Comparison of ENCODE assay signal across 27 cellular contexts in genomic region chr13:62483774-62484173, GRCh38.
DNase-seq lines count a peak whose midpoint lies in the region; ATAC-seq, FAIRE-seq and TF ChIP-seq lines count a peak whose summit lies in the region.
"Had no signal": no experiment of that assay in that cellular context is flagged by ENCODE, and none has a peak within 500 bp of the region (broad histone marks: within the 10 kb centered on the region; RNA-seq: fewer than 3 reads in every experiment).

No MANE protein-coding gene starts in this region.

- intact Hi-C loops in activated CD8-positive, alpha-beta T cell treated with anti-CD3 and anti-CD28 coated beads for 36 hours (cut with micrococcal nuclease) = no loop called here

- no peaks in the 10 kb centered on the region for H3K27me3 Mint-ChIP-seq in activated CD8-positive, alpha-beta T cell treated with anti-CD3 and anti-CD28 coated beads for 36 hours

- H3K9me3 Mint-ChIP-seq in activated CD8-positive, alpha-beta T cell treated with anti-CD3 and anti-CD28 coated beads for 36 hours = peaks cover 5% of the 10 kb centered on the region

- no peak overlapping the region for H3K27ac Mint-ChIP-seq in activated CD8-positive, alpha-beta T cell treated with anti-CD3 and anti-CD28 coated beads for 36 hours
- H3K27ac Mint-ChIP-seq: CD8-positive, alpha-beta T cell; HFFc6 had no signal

- ATAC-seq in activated CD8-positive, alpha-beta T cell treated with anti-CD3 and anti-CD28 coated beads for 36 hours = no peak
- ATAC-seq: CD8-positive, alpha-beta T cell; stimulated activated naive CD8-positive, alpha-beta T cell treated with anti-CD3 and anti-CD28 coated beads, Interleukin-15, Interleukin-2, amounts not matched to agents 100 U/mL and 50 U/mL, for 24 hours had no signal

- no peaks in the 10 kb centered on the region for H3K36me3 Mint-ChIP-seq in activated CD8-positive, alpha-beta T cell treated with anti-CD3 and anti-CD28 coated beads for 36 hours (ENCODE audit: low read depth)
- H3K36me3 Mint-ChIP-seq: CD8-positive, alpha-beta T cell had no signal

- POLR2A ChIA-PET in activated CD8-positive, alpha-beta T cell treated with anti-CD3 and anti-CD28 coated beads for 36 hours (lab: Charles Lee) = no interaction called here

- H3K4me3 Mint-ChIP-seq in activated CD8-positive, alpha-beta T cell treated with anti-CD3 and anti-CD28 coated beads for 36 hours = no peak overlapping the region
- H3K4me3 Mint-ChIP-seq: CD8-positive, alpha-beta T cell; HFFc6 had no signal

- TF ChIP-seq POLR2A in GM12892 (IDR thresholded peaks at IDR 0.05; ENCODE audit: low read depth, low read length) = no peak

- CTCF ChIA-PET in activated CD8-positive, alpha-beta T cell treated with anti-CD3 and anti-CD28 coated beads for 36 hours (lab: Charles Lee) = no interaction called here

- peak; percentile 5 for DNase-seq in HS-27A (ENCODE audit: low read depth)
- DNase-seq in NCI-H226 = peak; percentile 80
- DNase-seq in astrocyte of the spinal cord (ENCODE audit: low read depth, low spot score) = peak; percentile 19
- DNase-seq in non-pigmented ciliary epithelial cell (ENCODE audit: low read depth) = peak; percentile 13
- no peak for DNase-seq in activated CD8-positive, alpha-beta T cell treated with anti-CD3 and anti-CD28 coated beads for 36 hours
- DNase-seq in GM12892 (ENCODE audit: insufficient read length) = no peak
- DNase-seq in NCI-H2171 treated with DMSO at 0.1 percent for 48 hours (lab: John Stamatoyannopoulos, UW) = no peak
- DNase-seq: activated CD4-positive, alpha-beta T cell treated with anti-CD3 and anti-CD28 coated beads for 48 hours; activated naive CD4-positive, alpha-beta T cell treated with anti-CD3 and anti-CD28 coated beads, Interleukin-2, amount 50 U/mL, for 16 hours; CD8-positive, alpha-beta T cell; cerebellar nuclear complex; DMS53; effector CD8-positive, alpha-beta T cell; esophagus squamous epithelium; HFFc6; kidney glomerular epithelial cell; NCI-H1092; NCI-H2029 treated with DMSO at 0.1 percent for 48 hours; NCI-H774; occipital lobe; PC-9; SIG-M5; stimulated activated CD4-positive, alpha-beta T cell treated with anti-CD3 and anti-CD28 coated beads, Interleukin-4, amount 100 ng/mL, for 4 hours; stimulated activated naive CD8-positive, alpha-beta T cell treated with anti-CD3 and anti-CD28 coated beads, Interleukin-15, Interleukin-2, amounts not matched to agents 100 U/mL and 50 U/mL, for 24 hours; T-helper 1 cell had no signal

- no peak for FAIRE-seq in GM12892 (lab: Jason Lieb, UNC)

- no peaks in the 10 kb centered on the region for H3K4me1 Mint-ChIP-seq in activated CD8-positive, alpha-beta T cell treated with anti-CD3 and anti-CD28 coated beads for 36 hours (ENCODE audit: low read depth)

- in situ Hi-C loops in astrocyte of the spinal cord (cut with HindIII; ENCODE audit: low sequenced_read_pairs) = no loop called here

- H3K4me3 ChIP-seq in astrocyte of the spinal cord (ENCODE audit: low read depth, low read length) = no peak overlapping the region
- H3K4me3 ChIP-seq: esophagus squamous epithelium, PC-9, right atrium auricular region, tibial nerve had no signal

- no peak for TF ChIP-seq CTCF in astrocyte of the spinal cord (IDR thresholded peaks at IDR 0.05; ENCODE audit: low read depth, low read length)
- TF ChIP-seq CTCF in activated CD8-positive, alpha-beta T cell treated with anti-CD3 and anti-CD28 coated beads for 36 hours (IDR thresholded peaks at IDR 0.05) = no peak

Comparison
In these comparisons a context has a peak if more than half of its experiments do, and no peak if none do; other contexts are left out.
1. DNase-seq: peak in HS-27A (single experiment), NCI-H226 (single experiment), astrocyte of the spinal cord (single experiment) and non-pigmented ciliary epithelial cell (single experiment); none in activated CD8-positive, alpha-beta T cell treated with anti-CD3 and anti-CD28 coated beads for 36 hours (single experiment), GM12892 (single experiment) and NCI-H2171 treated with DMSO at 0.1 percent for 48 hours (single experiment).